Comparison of ENCODE assay signal across 8 cellular contexts in the genomic region with DNA sequence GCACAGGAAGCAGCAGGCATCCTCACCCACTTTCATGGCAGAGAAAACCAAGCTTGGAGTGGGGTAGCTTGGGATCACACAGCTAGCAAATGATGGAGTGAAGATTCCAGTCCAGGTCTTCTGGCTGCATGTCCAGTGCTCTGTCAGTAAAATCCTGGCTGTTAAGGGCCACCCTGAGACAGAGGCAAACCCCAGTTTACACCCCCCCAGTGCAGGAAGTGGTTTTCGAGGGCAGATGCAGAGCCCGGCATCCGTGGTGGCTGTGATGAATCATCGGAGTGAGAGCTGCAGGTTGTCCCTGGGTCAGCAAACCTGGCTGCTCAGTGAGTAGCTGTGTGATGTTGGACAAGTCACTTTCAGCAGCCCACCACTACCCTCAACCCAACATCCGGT.
A peak's percentile ranks its signal among the peaks of the same experiment; 100 is the strongest.
DNase-seq lines count a peak whose midpoint lies in the region; ATAC-seq and TF ChIP-seq lines count a peak whose summit lies in the region.

No MANE protein-coding gene starts in this region.

- H3K4me3 ChIP-seq in gastrocnemius medialis: no peak overlapping the region

- DNase-seq in NCI-H510A treated with DMSO at 0.1 percent for 48 hours (lab: John Stamatoyannopoulos, UW) (peak; percentile 57), epithelial cell of prostate (ENCODE audit: low read depth, low spot score) (no peak), gastrocnemius medialis (no peak), NCI-H748 treated with DMSO at 0.1 percent for 48 hours (lab: John Stamatoyannopoulos, UW) (no peak), Ammon's horn (ENCODE audit: low spot score) (no peak)
- peak; percentile 51 to 70 for DNase-seq in activated CD8-positive, alpha-beta memory T cell treated with anti-CD3 and anti-CD28 coated beads for 1 hour (ENCODE audit: extremely low read depth in 1 of 2, low read depth in 1 of 2)

- no peaks in the 10 kb centered on the region for H3K27me3 ChIP-seq in gastrocnemius medialis

- H3K4me1 ChIP-seq in gastrocnemius medialis: peaks cover 50 to 53% of the 10 kb centered on the region in 2 donors

- peak overlapping the region; percentile 77 for H3K27ac ChIP-seq in epithelial cell of prostate
- peak overlapping the region; percentile 5 to 80 (median 72) for H3K27ac ChIP-seq in gastrocnemius medialis

- intact Hi-C loops in gastrocnemius medialis (cut with DNase I; ENCODE audit: low total_unique reads): no loop called here

- ATAC-seq in GM18499 (IDR thresholded peaks at IDR 0.05; ENCODE audit: insufficient read depth, unreplicated experiment) (peak; percentile 39), HG02759 (IDR thresholded peaks at IDR 0.05; ENCODE audit: unreplicated experiment) (peak; percentile 57), gastrocnemius medialis (no peak)

- no peak for TF ChIP-seq CTCF in gastrocnemius medialis (IDR thresholded peaks at IDR 0.05 in 4 of 5, conservative IDR thresholded peaks at IDR 0.05 in 1 of 5)

- in situ Hi-C loops in gastrocnemius medialis (cut with MboI; ENCODE audit: low sequenced_read_pairs in 4 of 4): no loop called here

- no peaks in the 10 kb centered on the region for H3K36me3 ChIP-seq in gastrocnemius medialis

- no peak for TF ChIP-seq POLR2A in gastrocnemius medialis (IDR thresholded peaks at IDR 0.05)

- no peaks in the 10 kb centered on the region for H3K9me3 ChIP-seq in gastrocnemius medialis

Comparison
In these comparisons a context has a peak if more than half of its experiments do, and no peak if none do; other contexts are left out.
1. ATAC-seq: peak in GM18499 (single experiment) and HG02759 (single experiment); none in gastrocnemius medialis (0 of 2).
2. DNase-seq: peak in NCI-H510A treated with DMSO at 0.1 percent for 48 hours (single experiment) and activated CD8-positive, alpha-beta memory T cell treated with anti-CD3 and anti-CD28 coated beads for 1 hour (2 of 2); none in epithelial cell of prostate (single experiment), gastrocnemius medialis (0 of 2), NCI-H748 treated with DMSO at 0.1 percent for 48 hours (single experiment) and Ammon's horn (single experiment).